Comparison of ENCODE assay signal across 8 cellular contexts in genomic region chr11:112086422-112087191, GRCh38. TPM values are rescaled to one million over a fixed set of nuclear protein-coding genes. Genes with fewer than 3 reads are reported as not detected.
DNase-seq lines count a peak whose midpoint lies in the region; ATAC-seq, FAIRE-seq and TF ChIP-seq lines count a peak whose summit lies in the region.

TSS of gene SDHD (plus strand) at chr11:112086873. CDS start at chr11:112086908, 35 bp downstream.
TSS of gene TIMM8B (minus strand) at chr11:112086756. CDS start at chr11:112086723, 33 bp downstream.

- WGBS in esophagus muscularis mucosa, result under 1% methylated on average over 41 of the region's 45 CpGs

- peak; percentile 55 for FAIRE-seq in RCC 7860 (lab: Jason Lieb, UNC)

- H3K4me3 ChIP-seq in DND-41 (ENCODE audit: low read depth in 1 of 2, low read length in 2 of 2), result peak within 1 kb of the TSS; percentile 72 to 93
- peak within 1 kb of the TSS; percentile 66 to 95 (median 76) for H3K4me3 ChIP-seq in esophagus muscularis mucosa

- no peaks in the 10 kb centered on the region for H3K27me3 Mint-ChIP-seq in activated T-cell treated with anti-CD3 and anti-CD28 coated beads, Interleukin-2, amount 50 U/mL, for 72 hours (ENCODE audit: low read depth)

- H3K27ac Mint-ChIP-seq in activated T-cell treated with anti-CD3 and anti-CD28 coated beads, Interleukin-2, amount 50 U/mL, for 72 hours, result peak within 1 kb of the TSS; percentile 92

- H3K9me3 Mint-ChIP-seq in activated T-cell treated with anti-CD3 and anti-CD28 coated beads, Interleukin-2, amount 50 U/mL, for 72 hours, result no peaks in the 10 kb centered on the region

- H3K27ac ChIP-seq in DND-41 (ENCODE audit: low read length) (peak within 1 kb of the TSS; percentile 93), KOPT-K1 (ENCODE audit: low read depth, low read length, poor library complexity, severe bottlenecking) (peak within 1 kb of the TSS; percentile 85), esophagus muscularis mucosa (replicated peaks in 1 of 4) (peak within 1 kb of the TSS; percentile 79 to 84 (median 83))

- no peaks in the 10 kb centered on the region for H3K27me3 ChIP-seq in DND-41 (ENCODE audit: insufficient read depth, low read length, poor library complexity)
- H3K27me3 ChIP-seq in esophagus muscularis mucosa, result no peaks in the 10 kb centered on the region

- H3K36me3 ChIP-seq in DND-41 (ENCODE audit: insufficient read depth, low read length) (peaks cover 87% of the 10 kb centered on the region), KOPT-K1 (ENCODE audit: insufficient read depth, low read length) (peaks cover 79% of the 10 kb centered on the region), esophagus muscularis mucosa (peaks cover 48 to 77% (median 70%) of the 10 kb centered on the region in 4 donors)

- peak within 1 kb of the TSS; percentile 82 for H3K9ac ChIP-seq in DND-41 (ENCODE audit: low read depth, low read length)

- H3K9me3 ChIP-seq in DND-41 (ENCODE audit: insufficient read depth, low read length, severe bottlenecking) (no peaks in the 10 kb centered on the region), KOPT-K1 (ENCODE audit: insufficient read depth, low read length, poor library complexity, severe bottlenecking) (no peaks in the 10 kb centered on the region), esophagus muscularis mucosa (no peaks in the 10 kb centered on the region)

- TF ChIP-seq CTCF in DND-41 (IDR thresholded peaks at IDR 0.05; ENCODE audit: borderline replicate concordance, extremely low read depth, low read length, poor library complexity, severe bottlenecking) (peak; percentile 53), esophagus muscularis mucosa (IDR thresholded peaks at IDR 0.05) (peak; percentile 12 to 37 (median 31))

- H3K4me2 ChIP-seq in DND-41 (ENCODE audit: insufficient read depth, low read length), result peak within 1 kb of the TSS; percentile 89

- peaks cover 56% of the 10 kb centered on the region for H3K79me2 ChIP-seq in DND-41 (ENCODE audit: insufficient read depth, low read length)

- peaks cover 70% of the 10 kb centered on the region for H3K4me1 Mint-ChIP-seq in activated T-cell treated with anti-CD3 and anti-CD28 coated beads, Interleukin-2, amount 50 U/mL, for 72 hours (ENCODE audit: low read depth)

- ATAC-seq in DND-41 (ENCODE audit: insufficient read depth, low read depth) (peak; percentile 96), GM21786 (IDR thresholded peaks at IDR 0.05; ENCODE audit: unreplicated experiment) (peak; percentile 90)
- ATAC-seq in activated T-cell treated with anti-CD3 and anti-CD28 coated beads, Interleukin-2, amount 50 U/mL, for 72 hours (replicated peaks in 1 of 2), result peak; percentile 83 to 85

- peak within 1 kb of the TSS; percentile 90 for H2AFZ ChIP-seq in DND-41 (ENCODE audit: low read depth, low read length)

- no peaks in the 10 kb centered on the region for H4K20me1 ChIP-seq in DND-41 (ENCODE audit: insufficient read depth, low read length)

- intact Hi-C loops in esophagus muscularis mucosa (cut with DNase I), result loop anchor here (10.0 kb wide), 2 partner anchors 212 to 1228 kb away; partner anchors contain the start of genes ALG9, CFAP68, FDXACB1 and TTC12

- DNase-seq in DND-41 (peak; percentile 97), RCC 7860 (ENCODE audit: low spot score) (peak; percentile 93), esophagus muscularis mucosa (ENCODE audit: extremely low spot score) (peak; percentile 98), myocyte (ENCODE audit: low read depth) (peak; percentile 99)
- DNase-seq in activated T-cell treated with anti-CD3 and anti-CD28 coated beads, Interleukin-2, amount 50 U/mL, for 72 hours, result peak; percentile 95 to 96
- peak; percentile 86 to 94 for DNase-seq in stimulated activated CD8-positive, alpha-beta memory T cell treated with anti-CD3 and anti-CD28 coated beads, Interleukin-7, amount 100 ng/mL, for 48 hours (ENCODE audit: extremely low read depth in 1 of 2, low read depth in 1 of 2)

- H3K4me1 ChIP-seq in DND-41 (ENCODE audit: insufficient read depth, low read length) (peaks cover 44% of the 10 kb centered on the region), esophagus muscularis mucosa (peaks cover 41 to 47% (median 43%) of the 10 kb centered on the region in 4 donors)

- peak; percentile 56 for TF ChIP-seq POLR2A in esophagus muscularis mucosa (IDR thresholded peaks at IDR 0.05; ENCODE audit: low read depth)

- H3K4me3 Mint-ChIP-seq in activated T-cell treated with anti-CD3 and anti-CD28 coated beads, Interleukin-2, amount 50 U/mL, for 72 hours, result peak within 1 kb of the TSS; percentile 97 to 98

- peaks cover 27 to 55% of the 10 kb centered on the region in 2 donors for H3K36me3 Mint-ChIP-seq in activated T-cell treated with anti-CD3 and anti-CD28 coated beads, Interleukin-2, amount 50 U/mL, for 72 hours (ENCODE audit: insufficient read depth in 2 of 2)

- TF ChIP-seq EP300 in esophagus muscularis mucosa (IDR thresholded peaks at IDR 0.05), result no peak

RNA-seq across cellular contexts. Expression of gene SDHD, which starts in this region (rescaled TPM):
- 100 to 1,000 TPM in 1 of 2 donors, 10 to 100 TPM in 1; 96.9 to 135 TPM for total RNA-seq in activated T-cell treated with anti-CD3 and anti-CD28 coated beads, Interleukin-2, amount 50 U/mL, for 72 hours
- 100 to 1,000 TPM; 112 to 148 (median 128) TPM for total RNA-seq in esophagus muscularis mucosa
- total RNA-seq in myocyte, result 107 and 123 TPM in 2 replicates
- 72.0 TPM for polyA plus RNA-seq in myocyte (2012)

RNA-seq across cellular contexts. Expression of gene TIMM8B, which starts in this region (rescaled TPM):
- total RNA-seq in activated T-cell treated with anti-CD3 and anti-CD28 coated beads, Interleukin-2, amount 50 U/mL, for 72 hours, result 10 to 100 TPM; 24.2 to 34.1 TPM
- 10 to 100 TPM; 27.8 to 57.7 (median 30.9) TPM for total RNA-seq in esophagus muscularis mucosa
- 55.0 and 62.6 TPM in 2 replicates for total RNA-seq in myocyte
- polyA plus RNA-seq in myocyte (2012), result 150 TPM

Comparison
In these comparisons a context has a peak if more than half of its experiments do, and no peak if none do; other contexts are left out.
1. Peak in every context shown above with its lines: DNase-seq, ATAC-seq, H3K4me3 ChIP-seq and H3K27ac ChIP-seq.